In genomic region chr17:64608571-64608981, GRCh38 we compare ENCODE assay signal across 1 cellular context.
TF ChIP-seq lines count a peak whose summit lies in the region.

No MANE protein-coding gene starts in this region.

TF ChIP-seq in IMR-90, 13 proteins besides CTCF, POLR2A, EP300 and RAD21:
- TF ChIP-seq CHD1 (IDR thresholded peaks at IDR 0.05; ENCODE audit: low read depth, low read length) (no peak), MAFK (IDR thresholded peaks at IDR 0.05; ENCODE audit: low read depth, low read length) (no peak), RFX5 (IDR thresholded peaks at IDR 0.05; ENCODE audit: low read depth, low read length) (no peak), FOS (IDR thresholded peaks at IDR 0.05; ENCODE audit: low read depth, low read length) (no peak), CEBPB (IDR thresholded peaks at IDR 0.05; ENCODE audit: low read depth, low read length) (no peak), RCOR1 (IDR thresholded peaks at IDR 0.05; ENCODE audit: insufficient replicate concordance, low read length) (no peak), MXI1 (IDR thresholded peaks at IDR 0.05; ENCODE audit: borderline replicate concordance, low read depth, low read length) (no peak), MAZ (IDR thresholded peaks at IDR 0.05; ENCODE audit: borderline replicate concordance, low read depth, low read length) (no peak), BHLHE40 (IDR thresholded peaks at IDR 0.05; ENCODE audit: low read depth, low read length) (no peak), NFE2L2 (IDR thresholded peaks at IDR 0.05; ENCODE audit: low read depth, low read length) (no peak), SMC3 (IDR thresholded peaks at IDR 0.05; ENCODE audit: low read depth, low read length) (no peak)
- TF ChIP-seq, protein P1, sequence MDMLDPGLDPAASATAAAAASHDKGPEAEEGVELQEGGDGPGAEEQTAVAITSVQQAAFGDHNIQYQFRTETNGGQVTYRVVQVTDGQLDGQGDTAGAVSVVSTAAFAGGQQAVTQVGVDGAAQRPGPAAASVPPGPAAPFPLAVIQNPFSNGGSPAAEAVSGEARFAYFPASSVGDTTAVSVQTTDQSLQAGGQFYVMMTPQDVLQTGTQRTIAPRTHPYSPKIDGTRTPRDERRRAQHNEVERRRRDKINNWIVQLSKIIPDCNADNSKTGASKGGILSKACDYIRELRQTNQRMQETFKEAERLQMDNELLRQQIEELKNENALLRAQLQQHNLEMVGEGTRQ (IDR thresholded peaks at IDR 0.05; ENCODE audit: low read depth, low read length), result no peak
- TF ChIP-seq, protein P2, sequence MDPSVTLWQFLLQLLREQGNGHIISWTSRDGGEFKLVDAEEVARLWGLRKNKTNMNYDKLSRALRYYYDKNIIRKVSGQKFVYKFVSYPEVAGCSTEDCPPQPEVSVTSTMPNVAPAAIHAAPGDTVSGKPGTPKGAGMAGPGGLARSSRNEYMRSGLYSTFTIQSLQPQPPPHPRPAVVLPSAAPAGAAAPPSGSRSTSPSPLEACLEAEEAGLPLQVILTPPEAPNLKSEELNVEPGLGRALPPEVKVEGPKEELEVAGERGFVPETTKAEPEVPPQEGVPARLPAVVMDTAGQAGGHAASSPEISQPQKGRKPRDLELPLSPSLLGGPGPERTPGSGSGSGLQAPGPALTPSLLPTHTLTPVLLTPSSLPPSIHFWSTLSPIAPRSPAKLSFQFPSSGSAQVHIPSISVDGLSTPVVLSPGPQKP (IDR thresholded peaks at IDR 0.05; ENCODE audit: borderline replicate concordance, low read depth, low read length), result no peak
